1 cellular context compared by ENCODE assay signal in the genomic region with DNA sequence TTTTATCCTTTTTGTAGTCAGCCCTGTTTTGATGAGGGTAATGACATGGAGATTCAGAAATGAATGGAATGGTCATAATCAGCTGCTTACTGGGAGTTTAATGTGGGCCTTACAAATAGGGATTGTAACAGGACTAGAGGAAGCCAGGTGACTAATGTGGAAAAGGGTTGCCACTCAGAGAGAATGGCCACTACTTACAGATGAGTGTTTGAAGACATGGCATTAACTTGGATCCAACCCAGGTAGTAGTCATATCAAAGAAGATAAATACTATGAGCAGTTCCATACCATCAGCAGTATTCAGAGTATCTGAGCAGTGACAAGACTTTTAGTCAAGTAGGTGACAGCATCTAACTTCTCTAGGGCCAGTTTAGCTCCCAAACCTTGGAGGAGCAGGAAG.
TF ChIP-seq lines count a peak whose summit lies in the region.

No MANE protein-coding gene starts in this region.

TF ChIP-seq in IMR-90, 13 proteins besides CTCF, POLR2A, EP300 and RAD21 (continued from another document):
- TF ChIP-seq, protein P1, sequence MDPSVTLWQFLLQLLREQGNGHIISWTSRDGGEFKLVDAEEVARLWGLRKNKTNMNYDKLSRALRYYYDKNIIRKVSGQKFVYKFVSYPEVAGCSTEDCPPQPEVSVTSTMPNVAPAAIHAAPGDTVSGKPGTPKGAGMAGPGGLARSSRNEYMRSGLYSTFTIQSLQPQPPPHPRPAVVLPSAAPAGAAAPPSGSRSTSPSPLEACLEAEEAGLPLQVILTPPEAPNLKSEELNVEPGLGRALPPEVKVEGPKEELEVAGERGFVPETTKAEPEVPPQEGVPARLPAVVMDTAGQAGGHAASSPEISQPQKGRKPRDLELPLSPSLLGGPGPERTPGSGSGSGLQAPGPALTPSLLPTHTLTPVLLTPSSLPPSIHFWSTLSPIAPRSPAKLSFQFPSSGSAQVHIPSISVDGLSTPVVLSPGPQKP (IDR thresholded peaks at IDR 0.05; ENCODE audit: borderline replicate concordance, low read depth, low read length) = no peak
